In the genomic region with DNA sequence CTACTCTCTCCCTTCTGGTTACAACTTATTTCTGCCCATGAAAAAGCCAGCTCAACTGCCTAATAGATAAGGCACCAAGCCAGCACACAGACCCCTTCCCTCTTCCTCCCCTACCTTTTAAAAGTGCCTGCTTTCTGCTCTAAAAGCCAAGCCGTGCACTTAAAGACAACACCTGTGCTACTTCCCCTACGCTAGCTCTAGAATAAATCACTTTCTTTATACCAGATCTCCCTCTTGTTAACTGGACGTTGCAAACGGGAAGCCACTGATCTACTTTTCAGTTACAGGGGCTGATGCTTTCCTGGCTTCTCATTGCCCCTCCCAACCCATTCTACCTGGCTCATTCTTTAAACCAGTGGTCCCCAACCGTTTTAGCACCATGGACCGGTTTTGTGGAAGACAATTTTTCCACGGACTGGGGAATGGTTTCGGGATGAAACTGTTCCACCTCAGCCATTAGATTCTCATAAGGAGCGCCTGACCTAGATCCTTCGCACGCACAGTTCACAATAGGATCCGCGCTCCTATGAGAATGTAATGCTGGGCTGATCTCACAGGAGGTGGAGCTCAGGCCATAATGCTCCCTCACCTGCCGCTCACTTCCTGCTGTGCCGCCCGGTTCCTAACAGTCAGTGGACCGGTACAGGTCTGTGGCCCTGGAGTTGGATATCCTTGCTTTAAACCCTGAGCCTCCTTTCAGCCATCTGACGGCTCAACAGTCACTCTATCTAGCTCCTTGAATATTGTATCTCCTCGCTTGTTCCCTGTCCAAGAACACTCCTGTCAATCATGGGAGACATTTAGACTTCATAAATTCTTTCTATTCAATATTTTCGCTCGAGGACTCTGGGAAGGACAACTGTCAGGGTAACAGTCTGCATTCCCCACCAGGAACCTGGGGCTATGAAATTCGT, we compare ENCODE assay signal across 1 cellular context.
TF ChIP-seq lines count a peak whose summit lies in the region.

No MANE protein-coding gene starts in this region.

TF ChIP-seq in Ishikawa, 13 proteins besides CTCF, POLR2A, EP300 and RAD21 (continued from another document):
- TF ChIP-seq, protein P1, sequence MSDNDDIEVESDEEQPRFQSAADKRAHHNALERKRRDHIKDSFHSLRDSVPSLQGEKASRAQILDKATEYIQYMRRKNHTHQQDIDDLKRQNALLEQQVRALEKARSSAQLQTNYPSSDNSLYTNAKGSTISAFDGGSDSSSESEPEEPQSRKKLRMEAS (IDR thresholded peaks at IDR 0.05), result peak; percentile 14; the same call in 1 of the 2 replicates
